9 cellular contexts compared by ENCODE assay signal in the genomic region with DNA sequence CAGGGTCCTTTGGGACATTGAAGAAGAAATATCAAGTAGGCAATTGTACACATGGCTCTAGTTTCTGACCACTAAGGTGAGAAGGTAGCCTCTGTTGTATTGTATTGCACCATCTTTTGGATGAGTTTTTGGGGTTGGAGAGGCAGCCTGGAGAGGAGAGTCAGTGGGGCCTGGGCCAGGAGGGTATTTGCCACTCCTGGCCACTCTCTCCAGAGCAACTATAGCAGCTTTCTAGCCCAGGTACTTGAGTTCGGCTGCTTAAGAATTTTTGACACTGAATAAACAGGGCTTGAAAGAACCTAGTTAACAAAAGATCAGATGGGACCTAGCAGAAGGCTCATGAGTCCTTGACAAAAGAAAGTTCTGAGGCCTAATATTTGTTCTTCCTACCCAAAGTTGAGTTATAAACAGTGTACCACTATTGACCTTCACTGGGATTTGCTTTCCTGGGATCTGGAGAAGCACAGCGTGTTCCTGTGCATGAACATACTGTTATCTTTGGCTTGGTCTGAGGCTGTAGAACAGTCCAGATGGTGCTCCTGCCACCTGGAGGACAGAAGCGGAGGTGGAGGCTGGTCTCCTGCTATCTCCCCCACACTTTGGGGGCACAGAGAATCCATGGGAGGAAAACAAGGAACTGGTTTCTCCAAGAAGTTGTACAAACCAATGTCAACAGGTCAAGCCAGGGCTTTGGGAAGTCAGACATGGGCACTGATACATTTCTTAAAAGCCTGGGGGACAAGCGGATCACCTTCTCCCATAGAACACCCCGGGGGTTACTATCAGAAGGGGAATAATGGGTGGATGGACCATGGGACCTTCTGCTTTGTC.
DNase-seq lines count a peak whose midpoint lies in the region; ATAC-seq and TF ChIP-seq lines count a peak whose summit lies in the region.
"Had no signal": no experiment of that assay in that cellular context is flagged by ENCODE, and none has a peak within 500 bp of the region (broad histone marks: within the 10 kb centered on the region; RNA-seq: fewer than 3 reads in every experiment).

No MANE protein-coding gene starts in this region.

- no peak overlapping the region for H3K27ac ChIP-seq in SJCRH30

- no peak overlapping the region for H3K4me3 ChIP-seq in SJCRH30

- no peak overlapping the region for H3K4me3 Mint-ChIP-seq in activated CD8-positive, alpha-beta memory T cell treated with anti-CD3 and anti-CD28 coated beads, Interleukin-2, amount 10 ng/mL, durations not matched to agents 7 days and 5 days
- H3K4me3 Mint-ChIP-seq in mesothelial cell of epicardium: no peak overlapping the region
- H3K4me3 Mint-ChIP-seq: natural killer cell treated with Interleukin-12 subunit alpha and Interleukin-12 subunit beta and Interleukin-15 and Interleukin-18, amount 100 ng/mL, for 72 hours had no signal

- H3K27me3 Mint-ChIP-seq in activated CD8-positive, alpha-beta memory T cell treated with anti-CD3 and anti-CD28 coated beads, Interleukin-2, amount 10 ng/mL, durations not matched to agents 7 days and 5 days: peaks cover 16% of the 10 kb centered on the region
- H3K27me3 Mint-ChIP-seq in mesothelial cell of epicardium (ENCODE audit: low read depth): no peaks in the 10 kb centered on the region

- H3K9me3 ChIP-seq in SJCRH30 (replicated peaks): no peaks in the 10 kb centered on the region

- H3K36me3 Mint-ChIP-seq in activated CD8-positive, alpha-beta memory T cell treated with anti-CD3 and anti-CD28 coated beads, Interleukin-2, amount 10 ng/mL, durations not matched to agents 7 days and 5 days: no peaks in the 10 kb centered on the region
- H3K36me3 Mint-ChIP-seq in mesothelial cell of epicardium: no peaks in the 10 kb centered on the region
- H3K36me3 Mint-ChIP-seq: natural killer cell treated with Interleukin-12 subunit alpha and Interleukin-12 subunit beta and Interleukin-15 and Interleukin-18, amount 100 ng/mL, for 72 hours had no signal

- peaks cover 4% of the 10 kb centered on the region for H3K4me1 ChIP-seq in SJCRH30

- no peak overlapping the region for H3K27ac Mint-ChIP-seq in activated CD8-positive, alpha-beta memory T cell treated with anti-CD3 and anti-CD28 coated beads, Interleukin-2, amount 10 ng/mL, durations not matched to agents 7 days and 5 days
- H3K27ac Mint-ChIP-seq in mesothelial cell of epicardium: no peak overlapping the region
- H3K27ac Mint-ChIP-seq: natural killer cell treated with Interleukin-12 subunit alpha and Interleukin-12 subunit beta and Interleukin-15 and Interleukin-18, amount 100 ng/mL, for 72 hours had no signal

- CTCF ChIA-PET in activated CD8-positive, alpha-beta memory T cell treated with anti-CD3 and anti-CD28 coated beads, Interleukin-2, amount 10 ng/mL, durations not matched to agents 7 days and 5 days (lab: Charles Lee): interaction anchor here (1.2 kb wide), 1 partner anchor 225 kb away, joined by 10 read pairs; no protein-coding TSS in a partner anchor

- no peak for TF ChIP-seq CTCF in mesothelial cell of epicardium (IDR thresholded peaks at IDR 0.05; ENCODE audit: unreplicated experiment)

- no peaks in the 10 kb centered on the region for H3K9me3 Mint-ChIP-seq in activated CD8-positive, alpha-beta memory T cell treated with anti-CD3 and anti-CD28 coated beads, Interleukin-2, amount 10 ng/mL, durations not matched to agents 7 days and 5 days (ENCODE audit: low read depth)
- H3K9me3 Mint-ChIP-seq in mesothelial cell of epicardium: no peaks in the 10 kb centered on the region
- H3K9me3 Mint-ChIP-seq: natural killer cell treated with Interleukin-12 subunit alpha and Interleukin-12 subunit beta and Interleukin-15 and Interleukin-18, amount 100 ng/mL, for 72 hours had no signal

- no peak for ATAC-seq in activated CD8-positive, alpha-beta memory T cell treated with anti-CD3 and anti-CD28 coated beads, Interleukin-2, amount 10 ng/mL, durations not matched to agents 7 days and 5 days

- H3K4me1 Mint-ChIP-seq in activated CD8-positive, alpha-beta memory T cell treated with anti-CD3 and anti-CD28 coated beads, Interleukin-2, amount 10 ng/mL, durations not matched to agents 7 days and 5 days: no peaks in the 10 kb centered on the region
- peaks cover 9% of the 10 kb centered on the region for H3K4me1 Mint-ChIP-seq in mesothelial cell of epicardium

- peak; percentile 69 for DNase-seq in DMS 273 (lab: John Stamatoyannopoulos, UW; ENCODE audit: unreplicated experiment)
- no peak for DNase-seq in DMS 273 treated with DMSO at 0.1 percent for 48 hours (lab: John Stamatoyannopoulos, UW)
- peak; percentile 24 to 55 for DNase-seq in SJCRH30
- peak; percentile 10 for DNase-seq in germinal center (ENCODE audit: low spot score)
- DNase-seq in stimulated activated CD8-positive, alpha-beta memory T cell treated with anti-CD3 and anti-CD28 coated beads, Interleukin-4, amount 100 ng/mL, for 48 hours: peak; percentile 23
- DNase-seq in central memory CD4-positive, alpha-beta T cell: no peak
- no peak for DNase-seq in activated CD8-positive, alpha-beta memory T cell treated with anti-CD3 and anti-CD28 coated beads, Interleukin-2, amount 10 ng/mL, durations not matched to agents 7 days and 5 days
- no peak for DNase-seq in mesothelial cell of epicardium (ENCODE audit: low spot score in 2 of 2, unreplicated experiment in 2 of 2)

- peaks cover 4% of the 10 kb centered on the region; the same call in 1 of the 2 replicates for H3K27me3 ChIP-seq in SJCRH30

- no peaks in the 10 kb centered on the region for H3K36me3 ChIP-seq in SJCRH30

Comparison
In these comparisons a context has a peak if more than half of its experiments do, and no peak if none do; other contexts are left out.
1. DNase-seq: peak in DMS 273 (single experiment), SJCRH30 (2 of 2), germinal center (single experiment) and stimulated activated CD8-positive, alpha-beta memory T cell treated with anti-CD3 and anti-CD28 coated beads, Interleukin-4, amount 100 ng/mL, for 48 hours (single experiment); none in DMS 273 treated with DMSO at 0.1 percent for 48 hours (single experiment), central memory CD4-positive, alpha-beta T cell (single experiment), activated CD8-positive, alpha-beta memory T cell treated with anti-CD3 and anti-CD28 coated beads, Interleukin-2, amount 10 ng/mL, durations not matched to agents 7 days and 5 days (single experiment) and mesothelial cell of epicardium (0 of 2).